13 cellular contexts compared by ENCODE assay signal in genomic region chr10:99536400-99537254, GRCh38. TPM values are rescaled to one million over a fixed set of nuclear protein-coding genes. Genes with fewer than 3 reads are reported as not detected.
DNase-seq lines count a peak whose midpoint lies in the region; ATAC-seq and TF ChIP-seq lines count a peak whose summit lies in the region.
"Had no signal": no experiment of that assay in that cellular context is flagged by ENCODE, and none has a peak within 500 bp of the region (broad histone marks: within the 10 kb centered on the region; RNA-seq: fewer than 3 reads in every experiment).

No MANE protein-coding gene starts in this region.

- intact Hi-C loops in Right ventricle myocardium superior (cut with DNase I) (no loop called here), left cardiac atrium (cut with DNase I) (no loop called here), ascending aorta (cut with DNase I) (no loop called here), transverse colon (cut with DNase I; ENCODE audit: low total_unique reads) (loop anchor here (5.0 kb wide), 1 partner anchor 104 kb away; the partner anchor contains the start of gene GOT1), uterus (cut with DNase I; ENCODE audit: low total_unique reads) (no loop called here)

- WGBS in mesodermal cell (ENCODE audit: insufficient coverage in 2 of 2), 2 experiments = 1 to 3% methylated on average over 38 to 50 of the region's 53 CpGs
- WGBS in transverse colon (ENCODE audit: low coverage in 1 of 2), 2 donors = 15% methylated on average over 52 of the region's 53 CpGs; no CpG with 5 or more reads in 1 of the 2 donors

- in situ Hi-C loops in transverse colon (cut with MboI; ENCODE audit: low pct_ligation_motif_present in 1 of 4, low pct_unique_long_range_greater_than_20kb in 1 of 4, low sequenced_read_pairs in 3 of 4) = no loop called here

- ATAC-seq in Right ventricle myocardium superior (ENCODE audit: poor library complexity) (no peak), left cardiac atrium (no peak), GM18502 (IDR thresholded peaks at IDR 0.05; ENCODE audit: poor library complexity, unreplicated experiment) (no peak)
- ATAC-seq: K562 had no signal

- H3K27me3 ChIP-seq in ascending aorta = peaks cover 9% of the 10 kb centered on the region
- peaks cover 100% of the 10 kb centered on the region for H3K27me3 ChIP-seq in transverse colon
- peaks cover 15 to 87% of the 10 kb centered on the region in 2 donors for H3K27me3 ChIP-seq in uterus

- no peaks in the 10 kb centered on the region for H3K36me3 ChIP-seq in ascending aorta
- H3K36me3 ChIP-seq in mesodermal cell (ENCODE audit: control insufficient read depth, insufficient read depth, low read length) = no peaks in the 10 kb centered on the region
- no peaks in the 10 kb centered on the region for H3K36me3 ChIP-seq in transverse colon
- no peaks in the 10 kb centered on the region for H3K36me3 ChIP-seq in uterus

- TF ChIP-seq EP300 in transverse colon (IDR thresholded peaks at IDR 0.05; ENCODE audit: low read depth) = no peak

- H3K4me1 ChIP-seq in ascending aorta = peaks cover 0 to 5% of the 10 kb centered on the region in 2 donors
- H3K4me1 ChIP-seq in mesodermal cell (ENCODE audit: control insufficient read depth, insufficient read depth, low read length, poor library complexity, severe bottlenecking) = peaks cover 21% of the 10 kb centered on the region
- peaks cover 8 to 54% (median 46%) of the 10 kb centered on the region in 4 donors for H3K4me1 ChIP-seq in transverse colon
- H3K4me1 ChIP-seq in uterus = peaks cover 0 to 33% of the 10 kb centered on the region in 2 donors

- H3K4me3 ChIP-seq in ascending aorta (peak overlapping the region; percentile 23 to 33), mesodermal cell (ENCODE audit: extremely low read depth, insufficient read depth, low read length, poor library complexity, severe bottlenecking) (peak overlapping the region; percentile 14), transverse colon (peak overlapping the region; percentile 21 to 55 (median 46)), uterus (no peak overlapping the region)
- H3K4me3 ChIP-seq: K562 had no signal

- TF ChIP-seq POLR2A in transverse colon (IDR thresholded peaks at IDR 0.05) (no peak), uterus (IDR thresholded peaks at IDR 0.05) (no peak)

- no peak overlapping the region for H3K27ac ChIP-seq in ascending aorta
- no peak overlapping the region for H3K27ac ChIP-seq in mesodermal cell (ENCODE audit: low read depth, low read length, severe bottlenecking)
- H3K27ac ChIP-seq in transverse colon = peak overlapping the region; percentile 86 to 94 (median 90)
- no peak overlapping the region for H3K27ac ChIP-seq in uterus

- H3K9me3 ChIP-seq in ascending aorta = no peaks in the 10 kb centered on the region
- H3K9me3 ChIP-seq in mesodermal cell (ENCODE audit: control insufficient read depth, low read length) = no peaks in the 10 kb centered on the region
- H3K9me3 ChIP-seq in transverse colon = no peaks in the 10 kb centered on the region
- no peaks in the 10 kb centered on the region for H3K9me3 ChIP-seq in uterus

- DNase-seq in Right ventricle myocardium superior (peak; percentile 42), left cardiac atrium (no peak), ascending aorta (ENCODE audit: low spot score in 2 of 2) (peak in 1 of 2 donors; percentile 47), transverse colon (peak; percentile 28), uterus (no peak)
- no peak for DNase-seq in activated CD4-positive, CD25-positive, alpha-beta regulatory T cell treated with anti-CD3 and anti-CD28 coated beads, Interleukin-2, amount 50 U/mL, for 72 hours
- DNase-seq: COR-L47; SHP77; stimulated activated CD4-positive, alpha-beta T cell treated with anti-CD3 and anti-CD28 coated beads, Interleukin-4, amount 100 ng/mL, for 4 hours had no signal

- no peak for TF ChIP-seq CTCF in ascending aorta (IDR thresholded peaks at IDR 0.05)
- no peak for TF ChIP-seq CTCF in transverse colon (IDR thresholded peaks at IDR 0.05)
- no peak for TF ChIP-seq CTCF in uterus (IDR thresholded peaks at IDR 0.05)

RNA-seq across cellular contexts. Expression of gene NKX2-3, which starts 3.9 kb away (rescaled TPM):
- total RNA-seq in Right ventricle myocardium superior (not detected), left cardiac atrium (not detected), ascending aorta (not detected), transverse colon (10 to 100 TPM in 2 of 4 donors, 1 to 10 TPM in 2; 7.0 to 11.1 (median 9.7) TPM), uterus (not detected)
- 0.41 TPM for polyA plus RNA-seq in mesodermal cell (2013, experiment 1 of 2)
- 0.61 TPM for polyA plus RNA-seq in mesodermal cell (2013, experiment 2 of 2)
- total RNA-seq: activated naive CD4-positive, alpha-beta T cell treated with anti-CD3 and anti-CD28 coated beads, Interleukin-2, amount 50 U/mL, for 72 hours; K562 had no signal
- polyA plus RNA-seq: K562 had no signal

Comparison
In these comparisons a context has a peak if more than half of its experiments do, and no peak if none do; other contexts are left out.
1. DNase-seq: peak in Right ventricle myocardium superior (single experiment) and transverse colon (single experiment); none in left cardiac atrium (single experiment), activated CD4-positive, CD25-positive, alpha-beta regulatory T cell treated with anti-CD3 and anti-CD28 coated beads, Interleukin-2, amount 50 U/mL, for 72 hours (single experiment) and uterus (0 of 2).
2. H3K27ac ChIP-seq: peak in transverse colon (4 of 4); none in ascending aorta (0 of 2), mesodermal cell (single experiment) and uterus (0 of 2).
3. H3K4me3 ChIP-seq: peak in ascending aorta (2 of 2), mesodermal cell (single experiment) and transverse colon (4 of 4); none in uterus (0 of 2).